Comparison of ENCODE assay signal across 8 cellular contexts in the genomic region with DNA sequence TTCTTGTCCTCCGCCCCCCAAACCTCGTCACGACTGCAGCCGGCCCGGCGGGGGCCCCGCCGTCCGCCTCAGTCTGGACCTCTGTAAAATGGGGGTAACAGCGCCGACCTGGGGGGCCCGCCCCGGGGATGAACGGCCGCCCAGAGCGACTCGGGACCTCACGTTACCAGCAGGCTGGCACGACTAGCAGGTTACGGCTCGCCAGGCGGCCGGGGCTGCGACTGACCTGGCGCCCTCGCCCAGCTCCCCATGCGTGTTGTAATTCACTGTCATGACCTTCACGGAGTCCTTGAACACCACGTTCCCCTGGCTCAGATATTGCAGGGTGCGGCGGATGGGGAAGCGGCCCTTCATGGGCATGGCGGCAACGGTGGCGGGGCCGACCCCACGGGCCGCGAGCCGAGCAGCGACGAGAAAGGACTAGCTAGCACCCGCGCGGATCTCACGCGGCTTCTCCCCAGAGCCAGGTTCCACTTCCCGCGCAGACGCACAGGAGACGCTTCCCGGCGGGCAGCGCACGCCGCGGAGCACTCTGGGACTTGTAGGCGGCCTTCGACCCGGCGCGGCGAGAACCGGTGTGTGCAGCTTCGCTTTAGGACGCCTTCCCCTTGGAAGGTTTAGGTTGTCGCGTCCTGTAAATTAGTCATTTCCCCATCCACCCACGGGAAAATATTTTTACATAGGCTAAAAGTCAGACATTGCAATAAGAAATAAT. TPM values are rescaled to one million over a fixed set of nuclear protein-coding genes. Genes with fewer than 3 reads are reported as not detected.
DNase-seq lines count a peak whose midpoint lies in the region; ATAC-seq and TF ChIP-seq lines count a peak whose summit lies in the region.

A gene (minus strand): TSS at position 481 of the 715 bp plus-strand sequence. CDS start 121 bp downstream, at position 360.

- peaks cover 2% of the 10 kb centered on the region for H3K36me3 Mint-ChIP-seq in chondrocyte (ENCODE audit: low read depth)

- H3K9me3 Mint-ChIP-seq in chondrocyte (ENCODE audit: low read depth), result no peaks in the 10 kb centered on the region

- no peaks in the 10 kb centered on the region for H3K27me3 Mint-ChIP-seq in chondrocyte (ENCODE audit: low read depth)

- DNase-seq in Ammon's horn (ENCODE audit: low spot score), result peak; percentile 91
- DNase-seq in GM19238 (ENCODE audit: insufficient read length, low spot score), result peak; percentile 96
- DNase-seq in NCI-H510A (lab: John Stamatoyannopoulos, UW), result peak; percentile 77
- peak; percentile 78 to 86 for DNase-seq in activated CD4-positive, alpha-beta T cell treated with anti-CD3 and anti-CD28 coated beads for 24 hours (ENCODE audit: low read depth in 2 of 2)
- peak; percentile 97 for DNase-seq in chondrocyte (ENCODE audit: low spot score)
- DNase-seq in kidney glomerular epithelial cell (lab: John Stamatoyannopoulos, UW), result peak; percentile 87
- DNase-seq in stimulated activated CD4-positive, alpha-beta T cell treated with anti-CD3 and anti-CD28 coated beads, Interleukin-15, amount 100 ng/mL, for 48 hours (ENCODE audit: low read depth in 2 of 2), result peak; percentile 85 to 88

- H3K4me1 Mint-ChIP-seq in chondrocyte (ENCODE audit: low read depth), result peaks cover 22% of the 10 kb centered on the region

- peak within 1 kb of the TSS; percentile 97 for H3K4me3 Mint-ChIP-seq in chondrocyte (ENCODE audit: unreplicated experiment)

- no peak for TF ChIP-seq CTCF in chondrocyte (IDR thresholded peaks at IDR 0.05)

- peak within 1 kb of the TSS; percentile 98 for H3K27ac Mint-ChIP-seq in chondrocyte (ENCODE audit: unreplicated experiment)

- ATAC-seq in HG03439 (IDR thresholded peaks at IDR 0.05; ENCODE audit: unreplicated experiment), result peak; percentile 93

RNA-seq across cellular contexts. Expression of the gene that starts here (rescaled TPM):
- total RNA-seq in chondrocyte, result 29.5 to 35.7 TPM (median 29.8 TPM) in 3 replicates

Comparison
In these comparisons a context has a peak if more than half of its experiments do, and no peak if none do; other contexts are left out.
1. Peak in every context shown above with its lines: DNase-seq and ATAC-seq.